Comparison of ENCODE assay signal across 35 cellular contexts in the genomic region with DNA sequence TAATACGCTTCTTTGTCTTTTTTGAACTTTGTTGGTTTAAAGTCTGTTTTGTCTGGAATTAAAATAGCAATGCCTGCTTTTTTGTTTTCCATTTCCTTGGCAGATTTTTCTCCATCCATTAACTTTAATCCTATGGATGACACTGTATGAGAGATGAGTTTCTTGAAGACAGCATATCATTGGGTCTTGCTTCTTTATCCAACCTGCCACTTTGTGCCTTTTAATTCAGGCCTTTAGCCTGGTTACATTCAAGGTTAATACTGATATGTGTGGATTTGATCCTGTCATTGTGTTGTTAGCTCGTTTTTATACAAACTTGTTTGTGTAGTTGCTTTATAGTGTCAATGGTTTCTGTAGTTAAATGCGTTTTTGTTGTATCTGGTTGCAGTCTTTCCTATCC.
"Had no signal": no experiment of that assay in that cellular context is flagged by ENCODE, and none has a peak within 500 bp of the region (broad histone marks: within the 10 kb centered on the region; RNA-seq: fewer than 3 reads in every experiment).

No MANE protein-coding gene starts in this region.

- H3K4me3 ChIP-seq: MG63 had no signal

- H3K36me3 ChIP-seq: MG63 had no signal

- DNase-seq: Kasumi-1, MG63, MM.1S, MV-4-11, NCI-H1048, NCI-H1092, NCI-H1092 treated with DMSO at 0.1 percent for 48 hours, NCI-H1105, NCI-H1105 treated with DMSO at 0.1 percent for 48 hours, NCI-H1417, NCI-H1417 treated with DMSO at 0.1 percent for 48 hours, NCI-H1436, NCI-H1436 treated with DMSO at 0.1 percent for 48 hours, NCI-H146, NCI-H1694, NCI-H1694 treated with DMSO at 0.1 percent for 48 hours, NCI-H187, NCI-H187 treated with DMSO at 0.1 percent for 48 hours, NCI-H1930, NCI-H2029, NCI-H2029 treated with DMSO at 0.1 percent for 48 hours, NCI-H2081, NCI-H2081 treated with DMSO at 0.1 percent for 48 hours, NCI-H2107, NCI-H2171, NCI-H2171 treated with DMSO at 0.1 percent for 48 hours, NCI-H2227 treated with DMSO at 0.1 percent for 48 hours, NCI-H226, NCI-H345, NCI-H446, NCI-H446 treated with DMSO at 0.1 percent for 48 hours, NCI-H510A, NCI-H510A treated with DMSO at 0.1 percent for 48 hours, NCI-H524, NCI-H524 treated with DMSO at 0.1 percent for 48 hours had no signal
